ENCODE assay signal across 8 cellular contexts in genomic region chr5:81749186-81749561, GRCh38. TPM values are rescaled to one million over a fixed set of nuclear protein-coding genes. Genes with fewer than 3 reads are reported as not detected.
A peak's percentile ranks its signal among the peaks of the same experiment; 100 is the strongest.
DNase-seq lines count a peak whose midpoint lies in the region; TF ChIP-seq lines count a peak whose summit lies in the region.

No MANE protein-coding gene starts in this region.

- no peaks in the 10 kb centered on the region; the same call in 1 of the 2 replicates for H3K36me3 ChIP-seq in WERI-Rb-1

- no peaks in the 10 kb centered on the region for H3K27me3 ChIP-seq in WERI-Rb-1 (ENCODE audit: insufficient read depth, low read depth, severe bottlenecking)

- H3K27ac ChIP-seq in WERI-Rb-1 (no peak overlapping the region), skin epidermis (peak overlapping the region in 7 of 21 experiments; percentile 78 to 92 (median 85))

- H3K4me3 ChIP-seq in WERI-Rb-1 (ENCODE audit: low read depth, low read length) (peak overlapping the region; percentile 76), foreskin fibroblast (ENCODE audit: low read depth in 1 of 2, low read length in 2 of 2) (peak overlapping the region; percentile 66 to 79), skin epidermis (peak overlapping the region in 6 of 7 experiments; percentile 81 to 98 (median 95))

- H3K9me3 ChIP-seq in WERI-Rb-1 (ENCODE audit: severe bottlenecking): no peaks in the 10 kb centered on the region

- no peak for TF ChIP-seq CTCF in WERI-Rb-1 (IDR thresholded peaks at IDR 0.05; ENCODE audit: low read depth, low read length)
- TF ChIP-seq CTCF in foreskin fibroblast (IDR thresholded peaks at IDR 0.05; ENCODE audit: low read depth, low read length): no peak

- DNase-seq in DMS 273 (lab: John Stamatoyannopoulos, UW; ENCODE audit: unreplicated experiment) (peak; percentile 39), DMS 273 treated with DMSO at 0.1 percent for 48 hours (lab: John Stamatoyannopoulos, UW) (no peak), WERI-Rb-1 (no peak), foreskin fibroblast (peak in 1 of 2 donors; percentile 30), NCI-H146 (lab: John Stamatoyannopoulos, UW) (no peak), SHP77 (lab: John Stamatoyannopoulos, UW) (no peak), cerebellum (ENCODE audit: low spot score) (no peak)

RNA-seq across cellular contexts. Expression of gene SSBP2, which starts 1.7 kb away (rescaled TPM):
- 117 TPM for total RNA-seq in cerebellum
